ENCODE assay signal across 1 cellular context in genomic region chr2:5722236-5722635, GRCh38.
TF ChIP-seq lines count a peak whose summit lies in the region.

No MANE protein-coding gene starts in this region.

TF ChIP-seq in H1, 55 proteins besides CTCF, POLR2A, EP300 and RAD21:
- TF ChIP-seq TAF7 (optimal IDR thresholded peaks at IDR 0.05; ENCODE audit: borderline replicate concordance, low read depth, low read length), result no peak
TF ChIP-seq in H1: peak in this region for 0.
